In the genomic region with DNA sequence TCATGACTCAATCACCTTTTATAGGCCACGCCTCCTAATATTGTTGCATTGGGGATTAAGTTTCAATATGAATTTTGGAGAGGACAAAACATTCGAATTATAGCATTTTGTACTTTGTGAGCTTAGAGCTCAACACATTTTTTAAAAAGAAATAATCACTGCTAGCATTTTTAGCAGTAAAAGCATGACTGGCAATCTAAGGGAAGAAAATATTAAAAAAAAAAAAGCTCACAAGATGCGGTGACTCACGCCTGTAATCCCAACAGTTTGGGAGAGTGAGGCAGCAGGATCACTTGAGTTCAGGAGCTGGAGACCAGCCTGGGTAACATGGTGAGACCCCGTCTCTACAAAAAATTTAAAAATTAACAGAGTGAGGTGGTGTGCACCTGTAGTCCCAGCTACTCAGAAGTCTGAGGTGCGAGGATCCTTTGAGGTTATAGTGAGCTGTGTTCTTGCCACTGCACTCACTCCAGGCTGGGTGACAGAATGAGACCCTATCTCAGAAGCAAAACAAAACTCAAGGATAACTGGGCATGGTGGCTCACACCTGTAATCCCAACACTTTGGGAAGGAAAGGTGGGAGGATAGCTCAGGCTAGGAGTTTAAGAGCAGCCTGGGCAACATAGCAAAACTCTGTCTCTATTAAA, we compare ENCODE assay signal across 16 cellular contexts. TPM values are rescaled to one million over a fixed set of nuclear protein-coding genes. Genes with fewer than 3 reads are reported as not detected.
DNase-seq lines count a peak whose midpoint lies in the region; ATAC-seq and TF ChIP-seq lines count a peak whose summit lies in the region.
"Had no signal": no experiment of that assay in that cellular context is flagged by ENCODE, and none has a peak within 500 bp of the region (broad histone marks: within the 10 kb centered on the region; RNA-seq: fewer than 3 reads in every experiment).

No MANE protein-coding gene starts in this region.

- no peaks in the 10 kb centered on the region for H3K9me3 Mint-ChIP-seq in CD4-positive, alpha-beta memory T cell
- H3K9me3 Mint-ChIP-seq in activated naive CD8-positive, alpha-beta T cell treated with anti-CD3 and anti-CD28 coated beads for 36 hours, result no peaks in the 10 kb centered on the region
- H3K9me3 Mint-ChIP-seq: activated naive CD4-positive, alpha-beta T cell treated with anti-CD3 and anti-CD28 coated beads for 36 hours had no signal

- peak overlapping the region in 6 of 8 donors; percentile 62 to 81 (median 75) for H3K4me3 Mint-ChIP-seq in CD4-positive, alpha-beta memory T cell
- no peak overlapping the region for H3K4me3 Mint-ChIP-seq in activated naive CD8-positive, alpha-beta T cell treated with anti-CD3 and anti-CD28 coated beads for 36 hours
- H3K4me3 Mint-ChIP-seq: activated naive CD4-positive, alpha-beta T cell treated with anti-CD3 and anti-CD28 coated beads for 36 hours had no signal

- no peaks in the 10 kb centered on the region for H3K27me3 ChIP-seq in CD4-positive, alpha-beta memory T cell (ENCODE audit: insufficient read depth, low read length)
- H3K27me3 ChIP-seq in foreskin keratinocyte, result no peaks in the 10 kb centered on the region
- H3K27me3 ChIP-seq: gastrocnemius medialis, testis had no signal

- H3K36me3 ChIP-seq in CD4-positive, alpha-beta memory T cell (ENCODE audit: insufficient read depth, low read length), result no peaks in the 10 kb centered on the region
- H3K36me3 ChIP-seq: gastrocnemius medialis had no signal

- H3K27me3 Mint-ChIP-seq in CD4-positive, alpha-beta memory T cell, result no peaks in the 10 kb centered on the region
- H3K27me3 Mint-ChIP-seq in activated naive CD8-positive, alpha-beta T cell treated with anti-CD3 and anti-CD28 coated beads for 36 hours, result no peaks in the 10 kb centered on the region

- no peak for TF ChIP-seq CTCF in foreskin keratinocyte (conservative IDR thresholded peaks at IDR 0.05)

- H3K27ac ChIP-seq in CD4-positive, alpha-beta memory T cell (ENCODE audit: low read depth, low read length), result peak overlapping the region; percentile 22
- H3K27ac ChIP-seq in foreskin keratinocyte, result no peak overlapping the region
- H3K27ac ChIP-seq: coronary artery, gastrocnemius medialis, testis had no signal

- H3K36me3 Mint-ChIP-seq in CD4-positive, alpha-beta memory T cell, result no peaks in the 10 kb centered on the region
- peaks cover 20% of the 10 kb centered on the region for H3K36me3 Mint-ChIP-seq in activated naive CD8-positive, alpha-beta T cell treated with anti-CD3 and anti-CD28 coated beads for 36 hours

- peaks cover 57% of the 10 kb centered on the region for H3K4me1 ChIP-seq in CD4-positive, alpha-beta memory T cell (ENCODE audit: insufficient read depth, low read length)
- H3K4me1 ChIP-seq in foreskin keratinocyte, result peaks cover 6% of the 10 kb centered on the region
- H3K4me1 ChIP-seq: gastrocnemius medialis had no signal

- ATAC-seq in foreskin keratinocyte (peak; percentile 34), HG02852 (IDR thresholded peaks at IDR 0.05; ENCODE audit: unreplicated experiment) (no peak), GM18909 (IDR thresholded peaks at IDR 0.05; ENCODE audit: poor library complexity, unreplicated experiment) (no peak)
- ATAC-seq: gastrocnemius medialis, sciatic nerve had no signal

- CTCF ChIA-PET in CD4-positive, alpha-beta memory T cell (lab: Charles Lee; ENCODE audit: partially characterized antibody), result interaction anchor here (0.9 to 6.3 kb wide), 9 partner anchors 10 to 139 kb away, joined by 3 to 81 read pairs (median 10); partner anchors contain the start of gene DIPK1A

- peaks cover 39 to 53% (median 47%) of the 10 kb centered on the region in 4 donors for H3K4me1 Mint-ChIP-seq in CD4-positive, alpha-beta memory T cell
- H3K4me1 Mint-ChIP-seq in activated naive CD8-positive, alpha-beta T cell treated with anti-CD3 and anti-CD28 coated beads for 36 hours, result peaks cover 55% of the 10 kb centered on the region

- no peaks in the 10 kb centered on the region for H3K9me3 ChIP-seq in CD4-positive, alpha-beta memory T cell (ENCODE audit: control insufficient read depth in 1 of 2, low read length in 2 of 2)
- H3K9me3 ChIP-seq: gastrocnemius medialis, testis had no signal

- intact Hi-C loops in CD4-positive, alpha-beta memory T cell (cut with micrococcal nuclease), result loop anchor here (10.0 kb wide), 1 partner anchor 1185 kb away; no protein-coding TSS in a partner anchor

- no peak for DNase-seq in CD4-positive, alpha-beta memory T cell
- DNase-seq in HCEC 1CT (peak; percentile 52), foreskin keratinocyte (peak in 1 of 2 donors; percentile 37), A172 (ENCODE audit: low spot score) (no peak), Ammon's horn (ENCODE audit: low spot score) (no peak)
- DNase-seq in activated naive CD8-positive, alpha-beta T cell treated with anti-CD3 and anti-CD28 coated beads for 36 hours, result no peak
- DNase-seq: activated naive CD4-positive, alpha-beta T cell treated with anti-CD3 and anti-CD28 coated beads for 36 hours; COR-L47; gastrocnemius medialis; Karpas-422; kidney; testis had no signal

- no peak overlapping the region for H3K4me3 ChIP-seq in CD4-positive, alpha-beta memory T cell (ENCODE audit: low read length in 2 of 2)
- H3K4me3 ChIP-seq: coronary artery, gastrocnemius medialis, testis had no signal

- POLR2A ChIA-PET in CD4-positive, alpha-beta memory T cell (lab: Charles Lee; ENCODE audit: partially characterized antibody), result interaction anchor here (0.6 to 2.5 kb wide), 8 partner anchors 9 to 523 kb away, joined by 3 to 56 read pairs (median 4); partner anchors contain the start of gene DIPK1A

- peak overlapping the region; percentile 69 to 97 (median 86) for H3K27ac Mint-ChIP-seq in CD4-positive, alpha-beta memory T cell
- peak overlapping the region; percentile 83 for H3K27ac Mint-ChIP-seq in activated naive CD8-positive, alpha-beta T cell treated with anti-CD3 and anti-CD28 coated beads for 36 hours

RNA-seq across cellular contexts. Expression of gene DIPK1A, which starts 28.8 kb away (rescaled TPM):
- total RNA-seq in CD4-positive, alpha-beta memory T cell, result 10 to 100 TPM; 14.5 to 15.8 TPM
- 10 to 100 TPM; 24.0 to 29.1 TPM for polyA plus RNA-seq in CD4-positive, alpha-beta memory T cell
- 1 to 10 TPM; 8.4 to 9.4 TPM for total RNA-seq in activated naive CD8-positive, alpha-beta T cell treated with anti-CD3 and anti-CD28 coated beads for 36 hours
- total RNA-seq in foreskin keratinocyte, result 9.9 and 12.3 TPM in 2 replicates
- 6.1 and 8.3 TPM in 2 replicates for polyA plus RNA-seq in foreskin keratinocyte
- 7.3 and 8.5 TPM in 2 replicates for total RNA-seq in A172 (2014; rRNA removed; shearing (Covaris generic))
